ENCODE assay signal across 8 cellular contexts in genomic region chr9:64369111-64369510, GRCh38.
DNase-seq lines count a peak whose midpoint lies in the region; ATAC-seq and TF ChIP-seq lines count a peak whose summit lies in the region.
"Not testable (repeated sequence)": the region's sequence is repeated elsewhere in the genome, so short reads cannot be mapped to it uniquely, and the experiment has no call there.

No MANE protein-coding gene starts in this region.

- ATAC-seq in GM21529 (IDR thresholded peaks at IDR 0.05; ENCODE audit: unreplicated experiment) (peak; percentile 100), HG03196 (IDR thresholded peaks at IDR 0.05; ENCODE audit: unreplicated experiment) (peak; percentile 100), heart left ventricle (peak; percentile 87 to 100 (median 98)), sciatic nerve (peak; percentile 96)
- peak; percentile 100 for ATAC-seq in stimulated activated naive CD8-positive, alpha-beta T cell treated with anti-CD3 and anti-CD28 coated beads, Interleukin-15, amount 100 ng/mL, for 72 hours

- TF ChIP-seq CTCF in GM12873 (IDR thresholded peaks at IDR 0.05; ENCODE audit: insufficient read depth, low read depth, low read length, missing control alignments) (peak; percentile 37), heart left ventricle (IDR thresholded peaks at IDR 0.05) (peak; percentile 10 to 50 (median 44))

- H3K27me3 Mint-ChIP-seq in activated naive CD8-positive, alpha-beta T cell treated with anti-CD3 and anti-CD28 coated beads for 36 hours; stimulated activated naive CD8-positive, alpha-beta T cell treated with anti-CD3 and anti-CD28 coated beads, Interleukin-15, amount 100 ng/mL, for 72 hours: not testable (repeated sequence)

- H3K4me1 Mint-ChIP-seq in activated naive CD8-positive, alpha-beta T cell treated with anti-CD3 and anti-CD28 coated beads for 36 hours; stimulated activated naive CD8-positive, alpha-beta T cell treated with anti-CD3 and anti-CD28 coated beads, Interleukin-15, amount 100 ng/mL, for 72 hours: not testable (repeated sequence)

- not testable (repeated sequence) for H3K4me3 Mint-ChIP-seq in activated naive CD8-positive, alpha-beta T cell treated with anti-CD3 and anti-CD28 coated beads for 36 hours; stimulated activated naive CD8-positive, alpha-beta T cell treated with anti-CD3 and anti-CD28 coated beads, Interleukin-15, amount 100 ng/mL, for 72 hours

- 0% methylated on average over 14 to 25 of the region's 44 CpGs; no CpG with 5 or more reads in 1 of the 4 donors for WGBS in heart left ventricle, 4 donors

- not testable (repeated sequence) for H3K27ac ChIP-seq in heart left ventricle

- H3K27ac Mint-ChIP-seq in activated naive CD8-positive, alpha-beta T cell treated with anti-CD3 and anti-CD28 coated beads for 36 hours; stimulated activated naive CD8-positive, alpha-beta T cell treated with anti-CD3 and anti-CD28 coated beads, Interleukin-15, amount 100 ng/mL, for 72 hours: not testable (repeated sequence)

- not testable (repeated sequence) for H3K36me3 Mint-ChIP-seq in activated naive CD8-positive, alpha-beta T cell treated with anti-CD3 and anti-CD28 coated beads for 36 hours

- DNase-seq in activated CD4-positive, alpha-beta T cell treated with anti-CD3 and anti-CD28 coated beads for 1 hour: peak; percentile 70
- DNase-seq in activated naive CD8-positive, alpha-beta T cell treated with anti-CD3 and anti-CD28 coated beads for 36 hours: peak; percentile 83
- DNase-seq in heart left ventricle: peak; percentile 70 to 89 (median 88)
- DNase-seq in sciatic nerve (ENCODE audit: low spot score): peak; percentile 88
- DNase-seq in stimulated activated naive CD8-positive, alpha-beta T cell treated with anti-CD3 and anti-CD28 coated beads, Interleukin-15, amount 100 ng/mL, for 72 hours: peak; percentile 81 to 91

- H3K9me3 ChIP-seq in heart left ventricle: not testable (repeated sequence)

- H3K36me3 ChIP-seq in heart left ventricle: not testable (repeated sequence)

- H3K4me3 ChIP-seq in heart left ventricle: peak overlapping the region in 6 of 12 donors; percentile 25 to 38 (median 32)

- not testable (repeated sequence) for H3K27me3 ChIP-seq in heart left ventricle

- not testable (repeated sequence) for TF ChIP-seq POLR2A in heart left ventricle (IDR thresholded peaks at IDR 0.05)

- intact Hi-C loops in heart left ventricle (cut with DNase I); sciatic nerve (cut with DNase I): not testable (repeated sequence)

- H3K9me3 Mint-ChIP-seq in activated naive CD8-positive, alpha-beta T cell treated with anti-CD3 and anti-CD28 coated beads for 36 hours; stimulated activated naive CD8-positive, alpha-beta T cell treated with anti-CD3 and anti-CD28 coated beads, Interleukin-15, amount 100 ng/mL, for 72 hours: not testable (repeated sequence)

- not testable (repeated sequence) for H3K4me1 ChIP-seq in heart left ventricle
